17 cellular contexts compared by ENCODE assay signal in genomic region chr1:236853916-236854601, GRCh38. TPM values are rescaled to one million over a fixed set of nuclear protein-coding genes. Genes with fewer than 3 reads are reported as not detected.
DNase-seq lines count a peak whose midpoint lies in the region; ATAC-seq and TF ChIP-seq lines count a peak whose summit lies in the region.
"Had no signal": no experiment of that assay in that cellular context is flagged by ENCODE, and none has a peak within 500 bp of the region (broad histone marks: within the 10 kb centered on the region; RNA-seq: fewer than 3 reads in every experiment).

No MANE protein-coding gene starts in this region.

- H3K27ac ChIP-seq in osteoblast (ENCODE audit: low read depth, low read length) (peak overlapping the region; percentile 47), dorsolateral prefrontal cortex (peak overlapping the region in 9 of 59 donors; percentile 0 to 56 (median 12))
- H3K27ac ChIP-seq: psoas muscle had no signal

- H3K4me3 ChIP-seq in AG09309 (ENCODE audit: control insufficient read depth, low read depth, low read length) (no peak overlapping the region), choroid plexus epithelial cell (ENCODE audit: low read depth, low read length) (no peak overlapping the region), osteoblast (ENCODE audit: insufficient read depth, low read length) (no peak overlapping the region), dorsolateral prefrontal cortex (no peak overlapping the region)
- H3K4me3 ChIP-seq: K562, psoas muscle had no signal

- peaks cover 17% of the 10 kb centered on the region for H3K36me3 ChIP-seq in osteoblast (ENCODE audit: insufficient read depth, low read length)

- H3K4me1 ChIP-seq in osteoblast (ENCODE audit: insufficient read depth, low read length): peaks cover 14% of the 10 kb centered on the region
- H3K4me1 ChIP-seq: psoas muscle had no signal

- no peak overlapping the region for H2AFZ ChIP-seq in osteoblast (ENCODE audit: low read length)

- intact Hi-C loops in dorsolateral prefrontal cortex (cut with DNase I): no loop called here

- no peak for ATAC-seq in HG02870 (IDR thresholded peaks at IDR 0.05; ENCODE audit: unreplicated experiment)
- ATAC-seq: activated T-cell treated with anti-CD3 and anti-CD28 coated beads, Interleukin-2, amount 50 U/mL, for 72 hours; esophagus mucosa; K562; natural killer cell; psoas muscle had no signal

- peak overlapping the region; percentile 24 for H3K4me2 ChIP-seq in osteoblast (ENCODE audit: insufficient read depth, low read length)

- no peaks in the 10 kb centered on the region for H3K9me3 ChIP-seq in osteoblast (ENCODE audit: low read depth, low read length)
- H3K9me3 ChIP-seq: psoas muscle had no signal

- TF ChIP-seq CTCF in AG09309 (IDR thresholded peaks at IDR 0.05; ENCODE audit: control insufficient read depth, insufficient read depth, low read depth, low read length, missing control alignments) (no peak), choroid plexus epithelial cell (conservative IDR thresholded peaks at IDR 0.05; ENCODE audit: low read depth, low read length) (no peak), osteoblast (IDR thresholded peaks at IDR 0.05; ENCODE audit: extremely low read depth, low read depth, low read length) (no peak), dorsolateral prefrontal cortex (IDR thresholded peaks at IDR 0.05 in 54 of 56, conservative IDR thresholded peaks at IDR 0.05 in 2 of 56; ENCODE audit: low read depth in 1 of 56, partially characterized antibody in 56 of 56) (no peak)

- H3K27me3 ChIP-seq in osteoblast (ENCODE audit: insufficient read depth, low read length): no peaks in the 10 kb centered on the region
- H3K27me3 ChIP-seq in dorsolateral prefrontal cortex: no peaks in the 10 kb centered on the region

- H4K20me1 ChIP-seq in osteoblast (ENCODE audit: insufficient read depth, low read length): no peaks in the 10 kb centered on the region

- no peaks in the 10 kb centered on the region for H3K79me2 ChIP-seq in osteoblast (ENCODE audit: insufficient read depth, low read length)

- peak; percentile 65 for DNase-seq in AG09309 (ENCODE audit: low read depth)
- DNase-seq in M059J (ENCODE audit: low read depth): peak; percentile 56
- DNase-seq in choroid plexus epithelial cell (ENCODE audit: low read depth): peak; percentile 85
- DNase-seq in osteoblast (ENCODE audit: insufficient read length, low spot score, missing footprints): no peak
- no peak for DNase-seq in dorsolateral prefrontal cortex
- no peak for DNase-seq in NCI-H1436 (lab: John Stamatoyannopoulos, UW)
- no peak for DNase-seq in NCI-H446 (lab: John Stamatoyannopoulos, UW)
- DNase-seq: activated CD4-positive, alpha-beta T cell treated with anti-CD3 and anti-CD28 coated beads, Interleukin-2, amount 50 U/mL, for 48 hours; activated T-cell treated with anti-CD3 and anti-CD28 coated beads, Interleukin-2, amount 50 U/mL, for 72 hours; dermis blood vessel endothelial cell; DMS153; natural killer cell; NCI-H2227 treated with DMSO at 0.1 percent for 48 hours; psoas muscle had no signal

RNA-seq across cellular contexts. Expression of gene MTR, which starts 59.0 kb away (rescaled TPM):
- 11.5 and 15.0 TPM in 2 replicates for total RNA-seq in M059J (2014; rRNA removed; shearing (Covaris generic))
- 28.6 and 30.0 TPM in 2 replicates for total RNA-seq in osteoblast
- 10 to 100 TPM; 24.7 to 58.2 (median 42.2) TPM for total RNA-seq in dorsolateral prefrontal cortex

Comparison
In these comparisons a context has a peak if more than half of its experiments do, and no peak if none do; other contexts are left out.
1. DNase-seq: peak in AG09309 (single experiment), M059J (single experiment) and choroid plexus epithelial cell (single experiment); none in osteoblast (single experiment), dorsolateral prefrontal cortex (0 of 10), NCI-H1436 (single experiment) and NCI-H446 (0 of 2).